In genomic region chr3:146091397-146091796, GRCh38 we compare ENCODE assay signal across 25 cellular contexts.
DNase-seq lines count a peak whose midpoint lies in the region; ATAC-seq and TF ChIP-seq lines count a peak whose summit lies in the region.
"Had no signal": no experiment of that assay in that cellular context is flagged by ENCODE, and none has a peak within 500 bp of the region (broad histone marks: within the 10 kb centered on the region; RNA-seq: fewer than 3 reads in every experiment).

No MANE protein-coding gene starts in this region.

- H3K4me3 ChIP-seq in endocrine pancreas (ENCODE audit: control insufficient read depth, insufficient read depth, low read length) (peak overlapping the region; percentile 79), PC-3 (ENCODE audit: low read length) (no peak overlapping the region)
- H3K4me3 ChIP-seq: body of pancreas, coronary artery, GM12878, lower lobe of right lung, neural progenitor cell, PC-9, psoas muscle, tibial artery had no signal

- H3K36me3 Mint-ChIP-seq in progenitor cell of endocrine pancreas (ENCODE audit: insufficient read depth): peaks cover 10% of the 10 kb centered on the region

- H3K27ac ChIP-seq in PC-3 (ENCODE audit: low read length): no peak overlapping the region
- H3K27ac ChIP-seq: coronary artery, lower lobe of right lung, neural progenitor cell, PC-9, psoas muscle, tibial artery had no signal

- H3K4me3 Mint-ChIP-seq in progenitor cell of endocrine pancreas (ENCODE audit: low read depth): no peak overlapping the region
- H3K4me3 Mint-ChIP-seq: activated CD4-positive, alpha-beta T cell treated with anti-CD3 and anti-CD28 coated beads, Interleukin-2, amount 10 ng/mL, durations not matched to agents 24 days and 14 days; activated naive CD8-positive, alpha-beta T cell treated with anti-CD3 and anti-CD28 coated beads, Interleukin-2, amount 50 U/mL, for 24 hours; CD4-positive, alpha-beta T cell; neural progenitor cell had no signal

- no TSS peak for BruUV-seq in PC-3 (replicated peaks; lab: Mats Ljungman, UMichigan)

- intact Hi-C loops in head of caudate nucleus (cut with DNase I) (no loop called here), PC-3 (cut with micrococcal nuclease) (no loop called here)

- H3K4me1 ChIP-seq in endocrine pancreas (ENCODE audit: control insufficient read depth, insufficient read depth, low read length): peaks cover 39% of the 10 kb centered on the region
- H3K4me1 ChIP-seq in PC-3 (ENCODE audit: insufficient read depth, low read length): 0 out of 2 replicates have a peak, but pooled peaks cover 4% of the 10 kb centered on the region
- H3K4me1 ChIP-seq: lower lobe of right lung, neural progenitor cell, psoas muscle had no signal

- H3K9me3 Mint-ChIP-seq in progenitor cell of endocrine pancreas (ENCODE audit: low read depth): peaks cover 4% of the 10 kb centered on the region
- H3K9me3 Mint-ChIP-seq: activated CD4-positive, alpha-beta T cell treated with anti-CD3 and anti-CD28 coated beads, Interleukin-2, amount 10 ng/mL, durations not matched to agents 24 days and 14 days; activated naive CD8-positive, alpha-beta T cell treated with anti-CD3 and anti-CD28 coated beads, Interleukin-2, amount 50 U/mL, for 24 hours; activated T-helper 2 cell treated with anti-CD3 and anti-CD28 coated beads, Interferon-gamma antibody, Interleukin-2, Interleukin-4, amounts not matched to agents 10 μg/mL and 5 μg/mL and 100 μg/mL, durations not matched to agents 14 hours and 24 hours and 36 hours; CD4-positive, alpha-beta T cell had no signal

- H3K9ac ChIP-seq in endocrine pancreas (ENCODE audit: control insufficient read depth, insufficient read depth, low read length) (no peak overlapping the region), PC-3 (ENCODE audit: low read length) (no peak overlapping the region)
- H3K9ac ChIP-seq: neural progenitor cell had no signal

- peaks cover 13% of the 10 kb centered on the region for H3K79me2 ChIP-seq in PC-3 (ENCODE audit: low read length)

- TF ChIP-seq CTCF in progenitor cell of endocrine pancreas (IDR thresholded peaks at IDR 0.05; ENCODE audit: unreplicated experiment): no peak
- TF ChIP-seq CTCF in PC-3 (conservative IDR thresholded peaks at IDR 0.05; ENCODE audit: low read depth, low read length): no peak

- CTCF ChIA-PET in PC-3 (lab: Charles Lee): no interaction called here

- H3K27me3 ChIP-seq in endocrine pancreas (ENCODE audit: control insufficient read depth, insufficient read depth, low read length) (no peaks in the 10 kb centered on the region), PC-3 (ENCODE audit: low read length) (no peaks in the 10 kb centered on the region)
- H3K27me3 ChIP-seq: body of pancreas, neural progenitor cell, tibial artery had no signal

- H3K9me3 ChIP-seq in endocrine pancreas (ENCODE audit: control insufficient read depth, low read length) (no peaks in the 10 kb centered on the region), PC-3 (ENCODE audit: low read length) (no peaks in the 10 kb centered on the region)
- H3K9me3 ChIP-seq: body of pancreas, lower lobe of right lung, psoas muscle, tibial artery had no signal

- peak overlapping the region; percentile 88 for H3K27ac Mint-ChIP-seq in progenitor cell of endocrine pancreas
- H3K27ac Mint-ChIP-seq: activated CD4-positive, alpha-beta T cell treated with anti-CD3 and anti-CD28 coated beads, Interleukin-2, amount 10 ng/mL, durations not matched to agents 24 days and 14 days; activated naive CD8-positive, alpha-beta T cell treated with anti-CD3 and anti-CD28 coated beads, Interleukin-2, amount 50 U/mL, for 24 hours; activated T-helper 2 cell treated with anti-CD3 and anti-CD28 coated beads, Interferon-gamma antibody, Interleukin-2, Interleukin-4, amounts not matched to agents 10 μg/mL and 5 μg/mL and 100 μg/mL, durations not matched to agents 14 hours and 24 hours and 36 hours; CD4-positive, alpha-beta T cell; neural progenitor cell had no signal

- no peaks in the 10 kb centered on the region for H4K20me1 ChIP-seq in PC-3 (ENCODE audit: low read length)

- H3K4me2 ChIP-seq in PC-3 (ENCODE audit: low read length): no peak overlapping the region
- H3K4me2 ChIP-seq: neural progenitor cell, PC-9 had no signal

- no peak overlapping the region for H2AFZ ChIP-seq in PC-3 (ENCODE audit: low read length)
- H2AFZ ChIP-seq: neural progenitor cell, PC-9 had no signal

- POLR2A ChIA-PET in PC-3 (lab: Charles Lee; ENCODE audit: unreplicated experiment): no interaction called here

- no peaks in the 10 kb centered on the region for H3K27me3 Mint-ChIP-seq in progenitor cell of endocrine pancreas
- H3K27me3 Mint-ChIP-seq: activated CD4-positive, alpha-beta T cell treated with anti-CD3 and anti-CD28 coated beads, Interleukin-2, amount 10 ng/mL, durations not matched to agents 24 days and 14 days; activated naive CD8-positive, alpha-beta T cell treated with anti-CD3 and anti-CD28 coated beads, Interleukin-2, amount 50 U/mL, for 24 hours; CD4-positive, alpha-beta T cell had no signal

- no peaks in the 10 kb centered on the region for H3K9me2 ChIP-seq in PC-3 (replicated peaks; ENCODE audit: low read length)

- H3K36me3 ChIP-seq in endocrine pancreas (ENCODE audit: control insufficient read depth, insufficient read depth, low read length) (no peaks in the 10 kb centered on the region), PC-3 (ENCODE audit: low read depth, low read length) (peaks cover 16% of the 10 kb centered on the region)
- H3K36me3 ChIP-seq: lower lobe of right lung, neural progenitor cell, tibial artery had no signal

- no peaks in the 10 kb centered on the region for H3F3A ChIP-seq in PC-3 (ENCODE audit: low read length, unreplicated experiment)

- ATAC-seq in GM18907 (IDR thresholded peaks at IDR 0.05; ENCODE audit: unreplicated experiment): peak; percentile 86
- ATAC-seq in HG02798 (IDR thresholded peaks at IDR 0.05; ENCODE audit: poor library complexity, unreplicated experiment): peak; percentile 67
- no peak for ATAC-seq in HG03520 (IDR thresholded peaks at IDR 0.05; ENCODE audit: unreplicated experiment)
- ATAC-seq in PC-3: no peak
- ATAC-seq: activated naive CD8-positive, alpha-beta T cell treated with anti-CD3 and anti-CD28 coated beads, Interleukin-2, amount 50 U/mL, for 24 hours; GM12878; lower lobe of right lung; psoas muscle; stimulated activated naive CD8-positive, alpha-beta T cell treated with anti-CD3 and anti-CD28 coated beads, Interleukin-15, Interleukin-2, amounts not matched to agents 100 U/mL and 50 U/mL, for 24 hours had no signal

- no peak for DNase-seq in progenitor cell of endocrine pancreas (ENCODE audit: low spot score, unreplicated experiment)
- DNase-seq in activated naive CD4-positive, alpha-beta T cell treated with Interleukin-2 at 50 U/mL for 16 hours: no peak
- DNase-seq in head of caudate nucleus: no peak
- DNase-seq in PC-3: no peak
- DNase-seq: activated CD4-positive, alpha-beta T cell treated with anti-CD3 and anti-CD28 coated beads, Interleukin-2, amount 10 ng/mL, durations not matched to agents 24 days and 14 days; activated naive CD8-positive, alpha-beta T cell treated with anti-CD3 and anti-CD28 coated beads, Interleukin-2, amount 50 U/mL, for 24 hours; body of pancreas; CD4-positive, alpha-beta T cell; lower lobe of right lung; NCI-H1694; NCI-H748 treated with DMSO at 0.1 percent for 48 hours; PC-9; psoas muscle; small intestine; stimulated activated CD4-positive, alpha-beta T cell treated with anti-CD3 and anti-CD28 coated beads, Interleukin-4, amount 100 ng/mL, for 1 hour; stimulated activated naive CD8-positive, alpha-beta T cell treated with anti-CD3 and anti-CD28 coated beads, Interleukin-15, Interleukin-2, amounts not matched to agents 100 U/mL and 50 U/mL, for 24 hours; tibial artery had no signal

- peaks cover 23% of the 10 kb centered on the region for H3K4me1 Mint-ChIP-seq in progenitor cell of endocrine pancreas (ENCODE audit: low read depth)
- H3K4me1 Mint-ChIP-seq: activated CD4-positive, alpha-beta T cell treated with anti-CD3 and anti-CD28 coated beads, Interleukin-2, amount 10 ng/mL, durations not matched to agents 24 days and 14 days; activated naive CD8-positive, alpha-beta T cell treated with anti-CD3 and anti-CD28 coated beads, Interleukin-2, amount 50 U/mL, for 24 hours; neural progenitor cell had no signal

Comparison
In these comparisons a context has a peak if more than half of its experiments do, and no peak if none do; other contexts are left out.
1. ATAC-seq: peak in GM18907 (single experiment) and HG02798 (single experiment); none in HG03520 (single experiment) and PC-3 (single experiment).